ENCODE assay signal across 8 cellular contexts in genomic region chr16:11851301-11852091, GRCh38. TPM values are rescaled to one million over a fixed set of nuclear protein-coding genes. Genes with fewer than 3 reads are reported as not detected.
DNase-seq lines count a peak whose midpoint lies in the region; ATAC-seq, FAIRE-seq and TF ChIP-seq lines count a peak whose summit lies in the region.

Gene RSL1D1, minus strand, starts transcription at chr16:11851542. Its CDS starts 30 bp downstream, at chr16:11851512.

- peak within 1 kb of the TSS; percentile 86 for H3K27ac ChIP-seq in astrocyte (ENCODE audit: low read depth, low read length)

- H3K4me3 Mint-ChIP-seq in astrocyte (ENCODE audit: unreplicated experiment) = peak within 1 kb of the TSS; percentile 97

- peak within 1 kb of the TSS; percentile 95 for H3K4me2 ChIP-seq in astrocyte (ENCODE audit: low read length)

- H3K9ac ChIP-seq in astrocyte (ENCODE audit: low read length) = peak within 1 kb of the TSS; percentile 99

- H3K27ac Mint-ChIP-seq in astrocyte (ENCODE audit: unreplicated experiment) = peak within 1 kb of the TSS; percentile 85

- FAIRE-seq in astrocyte (lab: Jason Lieb, UNC) = no peak

- peaks cover 9% of the 10 kb centered on the region for H3K36me3 Mint-ChIP-seq in astrocyte (ENCODE audit: low read depth, unreplicated experiment)

- peaks cover 14% of the 10 kb centered on the region for H3K4me1 ChIP-seq in astrocyte (ENCODE audit: insufficient read depth, low read length)

- ATAC-seq in GM18511 (IDR thresholded peaks at IDR 0.05; ENCODE audit: unreplicated experiment) = peak; percentile 83
- peak; percentile 81 for ATAC-seq in HG03025 (IDR thresholded peaks at IDR 0.05; ENCODE audit: low FRiP score, unreplicated experiment)

- no peak for TF ChIP-seq CTCF in astrocyte (IDR thresholded peaks at IDR 0.05; ENCODE audit: insufficient read depth, low read depth, low read length)

- no peaks in the 10 kb centered on the region for H3K27me3 ChIP-seq in astrocyte (ENCODE audit: insufficient read depth, low read length)

- peaks cover 57% of the 10 kb centered on the region for H4K20me1 ChIP-seq in astrocyte (ENCODE audit: insufficient read depth, low read length)

- peak within 1 kb of the TSS; percentile 99 for H3K4me3 ChIP-seq in astrocyte (ENCODE audit: insufficient read depth, low read depth, low read length)

- peaks cover 94% of the 10 kb centered on the region for H3K79me2 ChIP-seq in astrocyte (ENCODE audit: insufficient read depth, low read length)

- H2AFZ ChIP-seq in astrocyte (ENCODE audit: low read depth, low read length) = peak within 1 kb of the TSS; percentile 99

- no peaks in the 10 kb centered on the region for H3K9me3 ChIP-seq in astrocyte (ENCODE audit: insufficient read depth, low read depth, low read length)

- H3K4me1 Mint-ChIP-seq in astrocyte (ENCODE audit: low read depth, unreplicated experiment) = peaks cover 25% of the 10 kb centered on the region

- H3K9me3 Mint-ChIP-seq in astrocyte (ENCODE audit: unreplicated experiment) = no peaks in the 10 kb centered on the region

- DNase-seq in NCI-H2029 treated with DMSO at 0.1 percent for 48 hours (lab: John Stamatoyannopoulos, UW) (peak; percentile 78), T-helper 22 cell (ENCODE audit: low read depth) (peak; percentile 81), astrocyte (ENCODE audit: low read depth) (peak; percentile 77), hepatic stellate cell (ENCODE audit: low spot score) (peak; percentile 99), retina (peak; percentile 98), cortex of kidney (lab: John Stamatoyannopoulos, UW) (no peak)

- peaks cover 35% of the 10 kb centered on the region for H3K36me3 ChIP-seq in astrocyte (ENCODE audit: insufficient read depth, low read length)

- no peaks in the 10 kb centered on the region for H3K27me3 Mint-ChIP-seq in astrocyte (ENCODE audit: low read depth, unreplicated experiment)

RNA-seq across cellular contexts. Expression of gene RSL1D1, which starts in this region (rescaled TPM):
- total RNA-seq in astrocyte = 192 and 209 TPM in 2 replicates
